ENCODE assay signal across 8 cellular contexts in genomic region chr16:89711601-89712475, GRCh38. TPM values are rescaled to one million over a fixed set of nuclear protein-coding genes. Genes with fewer than 3 reads are reported as not detected.
A peak's percentile ranks its signal among the peaks of the same experiment; 100 is the strongest.
DNase-seq lines count a peak whose midpoint lies in the region; ATAC-seq and TF ChIP-seq lines count a peak whose summit lies in the region.

No MANE protein-coding gene starts in this region.

- H3K9me2 ChIP-seq in SK-N-SH: no peaks in the 10 kb centered on the region

- no peaks in the 10 kb centered on the region for H3K9me3 ChIP-seq in DND-41 (ENCODE audit: insufficient read depth, low read length, severe bottlenecking)
- no peaks in the 10 kb centered on the region for H3K9me3 ChIP-seq in SK-N-SH
- H3K9me3 ChIP-seq in iPS DF 6.9 (ENCODE audit: control insufficient read depth, insufficient read depth, low read length): no peaks in the 10 kb centered on the region

- peak overlapping the region; percentile 44 for H3K27ac ChIP-seq in DND-41 (ENCODE audit: low read length)
- H3K27ac ChIP-seq in SK-N-SH (ENCODE audit: low read depth in 2 of 2, low read length in 1 of 2): peak overlapping the region; percentile 12 to 51; a peak in 3 of 4 replicates
- no peak overlapping the region for H3K27ac ChIP-seq in iPS DF 6.9 (ENCODE audit: low read length)

- H2AFZ ChIP-seq in DND-41 (ENCODE audit: low read depth, low read length) (peak overlapping the region; percentile 72), SK-N-SH (ENCODE audit: low read depth) (no peak overlapping the region)

- no peaks in the 10 kb centered on the region for H4K20me1 ChIP-seq in DND-41 (ENCODE audit: insufficient read depth, low read length)
- no peaks in the 10 kb centered on the region for H4K20me1 ChIP-seq in SK-N-SH (ENCODE audit: insufficient read depth)

- peak overlapping the region; percentile 81 for H3K4me2 ChIP-seq in DND-41 (ENCODE audit: insufficient read depth, low read length)
- peak overlapping the region; percentile 90 for H3K4me2 ChIP-seq in SK-N-SH

- DNase-seq in DND-41 (peak; percentile 81), SK-N-SH (peak; percentile 100), iPS DF 6.9 (ENCODE audit: low read depth, low spot score) (no peak), cerebellar nuclear complex (lab: John Stamatoyannopoulos, UW) (no peak), Ammon's horn (ENCODE audit: low spot score) (no peak)
- peak; percentile 83 for DNase-seq in activated naive CD4-positive, alpha-beta T cell treated with anti-CD3 and anti-CD28 coated beads, Interleukin-2, amount 50 U/mL, for 16 hours
- DNase-seq in stimulated activated CD4-positive, alpha-beta T cell treated with anti-CD3 and anti-CD28 coated beads, Interleukin-2, amount 100 ng/mL, for 4 hours (ENCODE audit: low read depth): peak; percentile 61

- WGBS in SK-N-SH (ENCODE audit: low lambda C conversion rate): 3% methylated on average over 23 of the region's 60 CpGs
- no CpG with 5 or more reads among the region's 60 CpGs for WGBS in iPS DF 6.9 (ENCODE audit: insufficient coverage, insufficient read length)

- H3K4me1 ChIP-seq in DND-41 (ENCODE audit: insufficient read depth, low read length) (peaks cover 12% of the 10 kb centered on the region), SK-N-SH (ENCODE audit: control insufficient read depth in 1 of 2, insufficient read depth in 2 of 2, low read depth in 1 of 2, low read length in 1 of 2) (no peaks in the 10 kb centered on the region; a peak in 1 of 4 replicates), iPS DF 6.9 (ENCODE audit: control insufficient read depth, insufficient read depth, low read length) (peaks cover 10% of the 10 kb centered on the region)

- no peak for TF ChIP-seq RAD21 in SK-N-SH (IDR thresholded peaks at IDR 0.05; ENCODE audit: low read length)

- no peaks in the 10 kb centered on the region for H3K36me3 ChIP-seq in DND-41 (ENCODE audit: insufficient read depth, low read length)
- H3K36me3 ChIP-seq in SK-N-SH (replicated peaks in 1 of 2; ENCODE audit: control insufficient read depth in 1 of 2, insufficient read depth in 2 of 2, low read length in 1 of 2): peaks cover 0 to 4% of the 10 kb centered on the region in 2 experiments
- no peaks in the 10 kb centered on the region; the same call in 1 of the 2 replicates for H3K36me3 ChIP-seq in iPS DF 6.9 (ENCODE audit: control insufficient read depth, insufficient read depth, low read length)

- no peaks in the 10 kb centered on the region for H3K79me2 ChIP-seq in DND-41 (ENCODE audit: insufficient read depth, low read length)
- peaks cover 20% of the 10 kb centered on the region for H3K79me2 ChIP-seq in SK-N-SH (ENCODE audit: insufficient read depth)

- TF ChIP-seq CTCF in DND-41 (IDR thresholded peaks at IDR 0.05; ENCODE audit: borderline replicate concordance, extremely low read depth, low read length, poor library complexity, severe bottlenecking) (no peak), SK-N-SH (IDR thresholded peaks at IDR 0.05) (no peak)

- POLR2A ChIA-PET in SK-N-SH (lab: Yijun Ruan, JAX): interaction anchor here (1.3 to 2.3 kb wide), 3 partner anchors 9 to 162 kb away, joined by 3 to 7 read pairs (median 6); partner anchors contain the start of gene TCF25

- CTCF ChIA-PET in SK-N-SH (lab: Yijun Ruan, JAX): interaction anchor here (1.7 to 4.6 kb wide), 2 partner anchors 8 to 11 kb away, joined by 6 to 28 read pairs; partner anchors contain the start of genes SPATA2L and VPS9D1

- H3K4me3 ChIP-seq in DND-41 (ENCODE audit: low read depth in 1 of 2, low read length in 2 of 2) (peak overlapping the region; percentile 41 to 66; a peak in 3 of 4 replicates), SK-N-SH (ENCODE audit: low read depth in 2 of 2, low read length in 1 of 2) (peak overlapping the region; percentile 67 to 69), iPS DF 6.9 (ENCODE audit: low read length) (peak overlapping the region; percentile 88)

- H3F3A ChIP-seq in SK-N-SH (replicated peaks; ENCODE audit: insufficient read depth): peaks cover 6% of the 10 kb centered on the region

- H3K9ac ChIP-seq in DND-41 (ENCODE audit: low read depth, low read length) (peak overlapping the region; percentile 60), SK-N-SH (peak overlapping the region; percentile 75)

- peak; percentile 80 for ATAC-seq in DND-41 (ENCODE audit: insufficient read depth, low read depth)
- peak; percentile 47 for ATAC-seq in HG02678 (IDR thresholded peaks at IDR 0.05; ENCODE audit: unreplicated experiment)

- no peaks in the 10 kb centered on the region for H3K27me3 ChIP-seq in DND-41 (ENCODE audit: insufficient read depth, low read length, poor library complexity)
- H3K27me3 ChIP-seq in SK-N-SH (ENCODE audit: insufficient read depth): no peaks in the 10 kb centered on the region
- no peaks in the 10 kb centered on the region for H3K27me3 ChIP-seq in iPS DF 6.9 (ENCODE audit: control insufficient read depth, insufficient read depth, low read length)

- TF ChIP-seq EP300 in SK-N-SH (IDR thresholded peaks at IDR 0.05; ENCODE audit: borderline replicate concordance in 1 of 2, low read depth in 1 of 2, low read length in 1 of 2): no peak

TF ChIP-seq in SK-N-SH, 30 proteins besides CTCF, POLR2A, EP300 and RAD21 (continues in another document):
- no peak for TF ChIP-seq FOXM1 (IDR thresholded peaks at IDR 0.05; ENCODE audit: low read depth)
- TF ChIP-seq RFX5 (IDR thresholded peaks at IDR 0.05; ENCODE audit: low read length): no peak
- no peak for TF ChIP-seq GATA2 (CRISPR knock-in tag; IDR thresholded peaks at IDR 0.05)
- TF ChIP-seq MEF2A (IDR thresholded peaks at IDR 0.05; ENCODE audit: borderline replicate concordance, low read depth): no peak
- no peak for TF ChIP-seq ELF1 (IDR thresholded peaks at IDR 0.05)
- peak; percentile 86 for TF ChIP-seq MAX (IDR thresholded peaks at IDR 0.05; ENCODE audit: low read depth)
- TF ChIP-seq TAF1 (IDR thresholded peaks at IDR 0.05; ENCODE audit: borderline replicate concordance, low read depth, low read length): no peak
- TF ChIP-seq POLR2AphosphoS5 (IDR thresholded peaks at IDR 0.05; ENCODE audit: low read depth, low read length): peak; percentile 80; the same call in 1 of the 2 replicates
- TF ChIP-seq CHD2 (IDR thresholded peaks at IDR 0.05; ENCODE audit: low read length, partially characterized antibody): no peak
- TF ChIP-seq RCOR1 (IDR thresholded peaks at IDR 0.05; ENCODE audit: low read length): no peak
- TF ChIP-seq NFIC (IDR thresholded peaks at IDR 0.05; ENCODE audit: borderline replicate concordance): no peak
- no peak for TF ChIP-seq FOSL2 (IDR thresholded peaks at IDR 0.05; ENCODE audit: borderline replicate concordance, low read depth)
- TF ChIP-seq RXRA (IDR thresholded peaks at IDR 0.05; ENCODE audit: borderline replicate concordance, low read depth): no peak
- no peak for TF ChIP-seq USF1 (IDR thresholded peaks at IDR 0.05; ENCODE audit: borderline replicate concordance, low read depth)
- no peak for TF ChIP-seq TCF12 (IDR thresholded peaks at IDR 0.05)
- no peak for TF ChIP-seq IRF3 (IDR thresholded peaks at IDR 0.05; ENCODE audit: low read depth, low read length)
- no peak for TF ChIP-seq JUND (IDR thresholded peaks at IDR 0.05)

RNA-seq across cellular contexts. Expression of gene VPS9D1, which starts 8.9 kb away (rescaled TPM):
- polyA plus RNA-seq in SK-N-SH (2012; rRNA removed): 9.2 and 10.1 TPM in 2 replicates
- polyA plus RNA-seq in SK-N-SH (2012; cell fraction: cytosol; rRNA removed): 2.8 and 4.8 TPM in 2 replicates
- polyA plus RNA-seq in SK-N-SH (2012; cell fraction: nucleus; rRNA removed): 50.4 and 75.0 TPM in 2 replicates

RNA-seq across cellular contexts. Expression of gene ZNF276, which starts 9.5 kb away (rescaled TPM):
- polyA plus RNA-seq in SK-N-SH (2012; rRNA removed): 24.9 and 27.0 TPM in 2 replicates
- 7.7 and 10.6 TPM in 2 replicates for polyA plus RNA-seq in SK-N-SH (2012; cell fraction: cytosol; rRNA removed)
- polyA plus RNA-seq in SK-N-SH (2012; cell fraction: nucleus; rRNA removed): 165 and 173 TPM in 2 replicates

RNA-seq across cellular contexts. Expression of gene SPATA2L, which starts 10.3 kb away (rescaled TPM):
- polyA plus RNA-seq in SK-N-SH (2012; rRNA removed): 7.8 and 8.6 TPM in 2 replicates
- 3.8 and 6.4 TPM in 2 replicates for polyA plus RNA-seq in SK-N-SH (2012; cell fraction: cytosol; rRNA removed)
- polyA plus RNA-seq in SK-N-SH (2012; cell fraction: nucleus; rRNA removed): 12.2 and 23.8 TPM in 2 replicates

RNA-seq across cellular contexts. Expression of gene CDK10, which starts 25.3 kb away (rescaled TPM):
- 84.7 and 94.5 TPM in 2 replicates for polyA plus RNA-seq in SK-N-SH (2012; rRNA removed)
- 25.8 and 40.4 TPM in 2 replicates for polyA plus RNA-seq in SK-N-SH (2012; cell fraction: cytosol; rRNA removed)
- polyA plus RNA-seq in SK-N-SH (2012; cell fraction: nucleus; rRNA removed): 517 and 551 TPM in 2 replicates

RNA-seq across cellular contexts. Expression of gene SPATA33, which starts 54.2 kb away (rescaled TPM):
- 7.2 and 8.5 TPM in 2 replicates for polyA plus RNA-seq in SK-N-SH (2012; rRNA removed)
- 4.7 and 5.6 TPM in 2 replicates for polyA plus RNA-seq in SK-N-SH (2012; cell fraction: cytosol; rRNA removed)
- polyA plus RNA-seq in SK-N-SH (2012; cell fraction: nucleus; rRNA removed): 25.2 and 26.5 TPM in 2 replicates

Comparison
In these comparisons a context has a peak if more than half of its experiments do, and no peak if none do; other contexts are left out.
1. DNase-seq: peak in DND-41 (single experiment), SK-N-SH (single experiment), activated naive CD4-positive, alpha-beta T cell treated with anti-CD3 and anti-CD28 coated beads, Interleukin-2, amount 50 U/mL, for 16 hours (single experiment) and stimulated activated CD4-positive, alpha-beta T cell treated with anti-CD3 and anti-CD28 coated beads, Interleukin-2, amount 100 ng/mL, for 4 hours (single experiment); none in iPS DF 6.9 (single experiment), cerebellar nuclear complex (0 of 2) and Ammon's horn (single experiment).
2. Peak in every context shown above with its lines, with median percentiles within 50 percentile points of each other: H3K4me3 ChIP-seq.